Comparison of ENCODE assay signal across 20 cellular contexts in genomic region chr22:24982301-24983056, GRCh38. TPM values are rescaled to one million over a fixed set of nuclear protein-coding genes. Genes with fewer than 3 reads are reported as not detected.
DNase-seq lines count a peak whose midpoint lies in the region; ATAC-seq and TF ChIP-seq lines count a peak whose summit lies in the region.
"Had no signal": no experiment of that assay in that cellular context is flagged by ENCODE, and none has a peak within 500 bp of the region (broad histone marks: within the 10 kb centered on the region; RNA-seq: fewer than 3 reads in every experiment).

No MANE protein-coding gene starts in this region.

- intact Hi-C loops in MCF 10A (cut with micrococcal nuclease) (no loop called here), mammary epithelial cell (cut with micrococcal nuclease) (no loop called here), dorsolateral prefrontal cortex (cut with DNase I) (no loop called here), lower lobe of right lung (cut with DNase I) (no loop called here), sigmoid colon (cut with DNase I) (no loop called here)

- no peak overlapping the region for H3K4me3 Mint-ChIP-seq in MCF 10A (ENCODE audit: unreplicated experiment)
- H3K4me3 Mint-ChIP-seq: activated naive CD4-positive, alpha-beta T cell treated with anti-CD3 and anti-CD28 coated beads, Interleukin-2, amount 10 ng/mL, durations not matched to agents 7 days and 5 days had no signal

- in situ Hi-C loops in mammary epithelial cell (cut with MboI; ENCODE audit: low sequenced_read_pairs in 2 of 2): no loop called here

- H3K9me3 ChIP-seq in mammary epithelial cell (replicated peaks; ENCODE audit: insufficient read depth, low read length) (no peaks in the 10 kb centered on the region), lower lobe of right lung (no peaks in the 10 kb centered on the region), tibial nerve (no peaks in the 10 kb centered on the region), sigmoid colon (no peaks in the 10 kb centered on the region)
- H3K9me3 ChIP-seq: BLaER1 treated with 17β-estradiol and CSF1 and Interleukin-3, amounts not matched to agents 10 nM and 100 nM had no signal

- no peak overlapping the region for H2AFZ ChIP-seq in mammary epithelial cell (ENCODE audit: low read depth, low read length)

- dilution Hi-C loops in mammary epithelial cell (cut with HindIII; ENCODE audit: low sequenced_read_pairs): no loop called here

- H3K27ac Mint-ChIP-seq in MCF 10A (ENCODE audit: low read depth, unreplicated experiment): peak overlapping the region; percentile 91
- H3K27ac Mint-ChIP-seq: activated naive CD4-positive, alpha-beta T cell treated with anti-CD3 and anti-CD28 coated beads, Interleukin-2, amount 10 ng/mL, durations not matched to agents 7 days and 5 days had no signal

- H3K27me3 ChIP-seq in mammary epithelial cell (ENCODE audit: insufficient read depth, low read length) (no peaks in the 10 kb centered on the region), dorsolateral prefrontal cortex (no peaks in the 10 kb centered on the region), lower lobe of right lung (ENCODE audit: low read depth) (no peaks in the 10 kb centered on the region), tibial nerve (no peaks in the 10 kb centered on the region), sigmoid colon (no peaks in the 10 kb centered on the region)
- H3K27me3 ChIP-seq: BLaER1 treated with 17β-estradiol and CSF1 and Interleukin-3, amounts not matched to agents 10 nM and 100 nM; brain microvascular endothelial cell had no signal

- TF ChIP-seq EP300 in tibial nerve (IDR thresholded peaks at IDR 0.05) (no peak), sigmoid colon (IDR thresholded peaks at IDR 0.05) (no peak)

- H3K4me1 ChIP-seq in mammary epithelial cell (ENCODE audit: insufficient read depth, low read length): peaks cover 19% of the 10 kb centered on the region
- peaks cover 17% of the 10 kb centered on the region for H3K4me1 ChIP-seq in lower lobe of right lung
- H3K4me1 ChIP-seq in tibial nerve: peaks cover 0 to 88% (median 22%) of the 10 kb centered on the region in 4 donors
- H3K4me1 ChIP-seq in sigmoid colon: peaks cover 0 to 6% (median 3%) of the 10 kb centered on the region in 4 donors

- POLR2A ChIA-PET in MCF 10A (lab: Yijun Ruan, JAX): interaction anchor here (0.6 to 23.0 kb wide), 5 partner anchors 4 to 81 kb away, joined by 3 to 468 read pairs (median 13); partner anchors contain the start of gene KIAA1671

- H3K9me3 Mint-ChIP-seq in MCF 10A (ENCODE audit: unreplicated experiment): no peaks in the 10 kb centered on the region
- H3K9me3 Mint-ChIP-seq: activated naive CD4-positive, alpha-beta T cell treated with anti-CD3 and anti-CD28 coated beads, Interleukin-2, amount 10 ng/mL, durations not matched to agents 7 days and 5 days had no signal

- no peak overlapping the region for H3K27ac ChIP-seq in mammary epithelial cell (ENCODE audit: insufficient read depth, low read depth, low read length)
- peak overlapping the region in 32 of 59 donors; percentile 6 to 71 (median 43) for H3K27ac ChIP-seq in dorsolateral prefrontal cortex
- peak overlapping the region; percentile 32 for H3K27ac ChIP-seq in lower lobe of right lung
- peak overlapping the region; percentile 17 to 81 (median 49) for H3K27ac ChIP-seq in tibial nerve
- H3K27ac ChIP-seq in sigmoid colon: peak overlapping the region in 2 of 4 donors; percentile 4 to 10
- H3K27ac ChIP-seq: 22Rv1; BLaER1 treated with 17β-estradiol and CSF1 and Interleukin-3, amounts not matched to agents 10 nM and 100 nM; brain microvascular endothelial cell; SK-N-MC had no signal

- H3K79me2 ChIP-seq in mammary epithelial cell (ENCODE audit: insufficient read depth, low read length): peaks cover 79% of the 10 kb centered on the region

- H3K9ac ChIP-seq in mammary epithelial cell (ENCODE audit: insufficient read depth, low read length): no peak overlapping the region
- H3K9ac ChIP-seq: BLaER1 treated with 17β-estradiol and CSF1 and Interleukin-3, amounts not matched to agents 10 nM and 100 nM had no signal

- TF ChIP-seq POLR2A in tibial nerve (IDR thresholded peaks at IDR 0.05): no peak
- no peak for TF ChIP-seq POLR2A in sigmoid colon (IDR thresholded peaks at IDR 0.05)

- H3K4me3 ChIP-seq in mammary epithelial cell (replicated peaks in 1 of 3; ENCODE audit: insufficient read depth in 1 of 3, low read depth in 2 of 3, low read length in 3 of 3) (no peak overlapping the region), dorsolateral prefrontal cortex (no peak overlapping the region), lower lobe of right lung (no peak overlapping the region), tibial nerve (no peak overlapping the region), sigmoid colon (no peak overlapping the region)
- H3K4me3 ChIP-seq: BLaER1 treated with 17β-estradiol and CSF1 and Interleukin-3, amounts not matched to agents 10 nM and 100 nM; SK-N-MC had no signal

- H4K20me1 ChIP-seq in mammary epithelial cell (ENCODE audit: insufficient read depth, low read length): no peaks in the 10 kb centered on the region
- H4K20me1 ChIP-seq: BLaER1 treated with 17β-estradiol and CSF1 and Interleukin-3, amounts not matched to agents 10 nM and 100 nM had no signal

- no peaks in the 10 kb centered on the region for H3K27me3 Mint-ChIP-seq in MCF 10A (ENCODE audit: insufficient read depth, unreplicated experiment)

- H3K4me2 ChIP-seq in mammary epithelial cell (ENCODE audit: insufficient read depth, low read depth, low read length): no peak overlapping the region
- H3K4me2 ChIP-seq: BLaER1 treated with 17β-estradiol and CSF1 and Interleukin-3, amounts not matched to agents 10 nM and 100 nM had no signal

- TF ChIP-seq CTCF in MCF 10A (IDR thresholded peaks at IDR 0.05; ENCODE audit: unreplicated experiment) (no peak), mammary epithelial cell (conservative IDR thresholded peaks at IDR 0.05 in 1 of 2, IDR thresholded peaks at IDR 0.05 in 1 of 2; ENCODE audit: extremely low read depth in 1 of 2, insufficient read depth in 1 of 2, low read depth in 1 of 2, low read length in 2 of 2) (no peak), dorsolateral prefrontal cortex (IDR thresholded peaks at IDR 0.05 in 54 of 56, conservative IDR thresholded peaks at IDR 0.05 in 2 of 56; ENCODE audit: low read depth in 1 of 56, partially characterized antibody in 56 of 56) (no peak), lower lobe of right lung (IDR thresholded peaks at IDR 0.05) (no peak), tibial nerve (IDR thresholded peaks at IDR 0.05) (no peak), sigmoid colon (IDR thresholded peaks at IDR 0.05) (no peak)

- CTCF ChIA-PET in MCF 10A (lab: Yijun Ruan, JAX): interaction anchor here (0.6 to 1.6 kb wide), 7 partner anchors 8 to 213 kb away, joined by 3 to 7 read pairs (median 4); no protein-coding TSS in a partner anchor
- CTCF ChIA-PET in mammary epithelial cell (lab: Charles Lee; ENCODE audit: low non-redundant PET): no interaction called here

- H3K4me1 Mint-ChIP-seq in MCF 10A (ENCODE audit: insufficient read depth, unreplicated experiment): peaks cover 38% of the 10 kb centered on the region

- H3K36me3 ChIP-seq in mammary epithelial cell (ENCODE audit: insufficient read depth, low read length): no peaks in the 10 kb centered on the region
- no peaks in the 10 kb centered on the region for H3K36me3 ChIP-seq in lower lobe of right lung
- H3K36me3 ChIP-seq in tibial nerve: no peaks in the 10 kb centered on the region
- no peaks in the 10 kb centered on the region for H3K36me3 ChIP-seq in sigmoid colon
- H3K36me3 ChIP-seq: BLaER1 treated with 17β-estradiol and CSF1 and Interleukin-3, amounts not matched to agents 10 nM and 100 nM; brain microvascular endothelial cell had no signal

- DNase-seq in MCF 10A (ENCODE audit: unreplicated experiment): no peak
- DNase-seq in mammary epithelial cell: no peak
- DNase-seq in dorsolateral prefrontal cortex: no peak
- DNase-seq in lower lobe of right lung: no peak
- no peak for DNase-seq in tibial nerve (ENCODE audit: low spot score in 2 of 2)
- no peak for DNase-seq in SIG-M5 (lab: John Stamatoyannopoulos, UW)
- DNase-seq in sigmoid colon: no peak
- no peak for DNase-seq in NCI-H1694 treated with DMSO at 0.1 percent for 48 hours (lab: John Stamatoyannopoulos, UW)
- DNase-seq: activated naive CD4-positive, alpha-beta T cell treated with anti-CD3 and anti-CD28 coated beads, Interleukin-2, amount 10 ng/mL, durations not matched to agents 7 days and 5 days; brain microvascular endothelial cell; effector CD4-positive, alpha-beta T cell; GDM1; NCI-H2029 treated with DMSO at 0.1 percent for 48 hours; NCI-H510A treated with DMSO at 0.1 percent for 48 hours; trophoblast cell had no signal

- BruUV-seq in MCF 10A (replicated peaks; lab: Mats Ljungman, UMichigan) (no TSS peak), mammary epithelial cell (replicated peaks; lab: Mats Ljungman, UMichigan) (no TSS peak)

- WGBS in mammary epithelial cell (ENCODE audit: low coverage, missing lambda C conversion rate): 77% methylated on average over 8 of the region's 8 CpGs
- WGBS in tibial nerve, 2 donors: 55 to 62% methylated on average over 8 of the region's 8 CpGs
- 77 to 84% methylated on average over 8 of the region's 8 CpGs for WGBS in sigmoid colon, 2 donors

- peaks cover 46% of the 10 kb centered on the region for H3K36me3 Mint-ChIP-seq in MCF 10A (ENCODE audit: insufficient read depth, unreplicated experiment)
- H3K36me3 Mint-ChIP-seq: activated naive CD4-positive, alpha-beta T cell treated with anti-CD3 and anti-CD28 coated beads, Interleukin-2, amount 10 ng/mL, durations not matched to agents 7 days and 5 days had no signal

- ATAC-seq in lower lobe of right lung: no peak

RNA-seq across cellular contexts. Expression of gene KIAA1671, which starts 30.0 kb away (rescaled TPM):
- total RNA-seq in MCF 10A (2022): 61.0 and 68.1 TPM in 2 replicates
- 10 to 100 TPM; 38.4 to 48.8 TPM for total RNA-seq in mammary epithelial cell
- polyA plus RNA-seq in mammary epithelial cell: 11.8 TPM
- 60.7 TPM for polyA minus RNA-seq in mammary epithelial cell
- 10 to 100 TPM; 27.6 to 81.6 (median 55.1) TPM for total RNA-seq in dorsolateral prefrontal cortex
- 40.7 TPM for total RNA-seq in lower lobe of right lung
- 10 to 100 TPM; 30.6 to 52.7 (median 39.9) TPM for total RNA-seq in tibial nerve
- 10 to 100 TPM in 1 of 4 donors, 1 to 10 TPM in 3; 6.3 to 18.8 (median 7.6) TPM for total RNA-seq in sigmoid colon
- 10 to 100 TPM; 10.2 to 34.2 (median 16.4) TPM for polyA plus RNA-seq in sigmoid colon
- total RNA-seq: OCI-LY7 had no signal

RNA-seq across cellular contexts. Expression of gene LHFPL7, which starts 36.0 kb away (rescaled TPM):
- total RNA-seq in MCF 10A (2022) (not detected in 2 replicates), mammary epithelial cell (under 1 TPM in 1 of 2 donors, not detected in 1; 0.33 TPM), dorsolateral prefrontal cortex (not detected), lower lobe of right lung (not detected), tibial nerve (not detected), sigmoid colon (not detected)
- polyA plus RNA-seq in mammary epithelial cell (0.11 TPM), sigmoid colon (not detected)
- not detected for polyA minus RNA-seq in mammary epithelial cell
- total RNA-seq: fibroblast of villous mesenchyme, OCI-LY7 had no signal
